32 cellular contexts compared by ENCODE assay signal in the genomic region with DNA sequence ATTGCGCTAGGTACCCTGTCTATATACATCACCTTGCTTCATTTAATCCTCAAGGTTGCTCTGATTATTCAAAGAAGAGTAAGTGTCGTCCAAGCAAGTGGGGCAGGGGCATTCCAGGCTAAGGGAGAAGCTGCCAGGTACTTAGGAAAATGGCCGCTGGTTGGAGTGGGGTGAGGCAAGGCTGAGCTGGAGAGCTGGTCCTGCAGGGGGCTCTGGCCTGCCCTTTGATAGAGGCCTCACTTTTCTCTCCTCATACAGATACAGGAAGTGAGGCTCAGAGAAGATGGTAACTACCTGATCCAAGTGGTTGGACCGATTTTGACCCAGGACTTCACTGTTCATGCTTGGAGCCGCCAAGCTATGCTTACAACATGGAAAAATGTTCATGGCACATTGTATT.
DNase-seq lines count a peak whose midpoint lies in the region; ATAC-seq and TF ChIP-seq lines count a peak whose summit lies in the region.
"Had no signal": no experiment of that assay in that cellular context is flagged by ENCODE, and none has a peak within 500 bp of the region (broad histone marks: within the 10 kb centered on the region; RNA-seq: fewer than 3 reads in every experiment).

No MANE protein-coding gene starts in this region.

- H3K9me3 ChIP-seq in neural progenitor cell (ENCODE audit: low read depth) (no peaks in the 10 kb centered on the region), Peyer's patch (no peaks in the 10 kb centered on the region)
- H3K9me3 ChIP-seq: ascending aorta, colonic mucosa, gastroesophageal sphincter, ovary, vagina had no signal

- no peaks in the 10 kb centered on the region; the same call in 1 of the 2 replicates for H3K27me3 Mint-ChIP-seq in WTC11 (ENCODE audit: low read depth)
- H3K27me3 Mint-ChIP-seq in neural progenitor cell (ENCODE audit: insufficient read depth, low read depth): peaks cover 3% of the 10 kb centered on the region

- POLR2A ChIA-PET in WTC11 (lab: Charles Lee): no interaction called here

- H3K9me3 Mint-ChIP-seq in WTC11: no peaks in the 10 kb centered on the region
- no peaks in the 10 kb centered on the region for H3K9me3 Mint-ChIP-seq in neural progenitor cell
- H3K9me3 Mint-ChIP-seq: activated B cell treated with CpG ODN at 0.5 μM for 24 hours; activated CD4-positive, alpha-beta T cell treated with anti-CD3 and anti-CD28 coated beads, Interleukin-2, amount 10 ng/mL, durations not matched to agents 7 days and 5 days; activated T-cell treated with anti-CD3 and anti-CD28 coated beads, Interleukin-2, amount 50 U/mL, for 24 hours; CD8-positive, alpha-beta T cell; immature natural killer cell had no signal

- DNase-seq in ELF-1 (ENCODE audit: low read depth, low spot score): peak; percentile 50
- no peak for DNase-seq in HFF-Myc (ENCODE audit: extremely low read depth, low read depth)
- peak; percentile 39 for DNase-seq in WTC11 (ENCODE audit: low spot score)
- DNase-seq in neural progenitor cell (ENCODE audit: low spot score): no peak
- no peak for DNase-seq in stimulated activated CD4-positive, alpha-beta T cell treated with anti-CD3 and anti-CD28 coated beads, Interleukin-15, amount 100 ng/mL, for 24 hours
- DNase-seq in Peyer's patch: no peak
- no peak for DNase-seq in NCI-H2081 (lab: John Stamatoyannopoulos, UW)
- DNase-seq: activated B cell treated with CpG ODN at 0.5 μM for 24 hours; activated CD4-positive, alpha-beta T cell treated with anti-CD3 and anti-CD28 coated beads, Interleukin-2, amount 10 ng/mL, durations not matched to agents 7 days and 5 days; activated gamma-delta T cell; activated T-cell treated with anti-CD3 and anti-CD28 coated beads, Interleukin-2, amount 50 U/mL, for 24 hours; CD8-positive, alpha-beta T cell; colonic mucosa; effector CD4-positive, alpha-beta T cell; immature natural killer cell; IMR-90; left cardiac atrium; NCI-H1105 treated with DMSO at 0.1 percent for 48 hours; NCI-H524 treated with DMSO at 0.1 percent for 48 hours; nephron progenitor cell; ovary; retina; SHP77 treated with DMSO at 0.1 percent for 48 hours; small intestine; stimulated activated naive CD8-positive, alpha-beta T cell treated with anti-CD3 and anti-CD28 coated beads, Interleukin-15, Interleukin-2, amounts not matched to agents 100 U/mL and 50 U/mL, for 24 hours had no signal

- peaks cover 20% of the 10 kb centered on the region for H3K27me3 ChIP-seq in neural progenitor cell
- H3K27me3 ChIP-seq in Peyer's patch: no peaks in the 10 kb centered on the region
- H3K27me3 ChIP-seq: ascending aorta, colonic mucosa, ovary, vagina had no signal

- H3K36me3 Mint-ChIP-seq in WTC11 (no peaks in the 10 kb centered on the region), neural progenitor cell (no peaks in the 10 kb centered on the region)
- H3K36me3 Mint-ChIP-seq: CD8-positive, alpha-beta T cell; immature natural killer cell had no signal

- H2AFZ ChIP-seq in neural progenitor cell (replicated peaks): no peak overlapping the region
- H2AFZ ChIP-seq: hepatocyte had no signal

- no peaks in the 10 kb centered on the region for H3K36me3 ChIP-seq in neural progenitor cell
- no peaks in the 10 kb centered on the region for H3K36me3 ChIP-seq in Peyer's patch
- H3K36me3 ChIP-seq: ascending aorta, colonic mucosa, gastroesophageal sphincter, ovary, vagina had no signal

- H3F3A ChIP-seq in neural progenitor cell (ENCODE audit: low read depth): no peaks in the 10 kb centered on the region

- H3K4me2 ChIP-seq in neural progenitor cell: no peak overlapping the region
- H3K4me2 ChIP-seq: hepatocyte had no signal

- no peak overlapping the region for H3K27ac Mint-ChIP-seq in WTC11
- no peak overlapping the region for H3K27ac Mint-ChIP-seq in neural progenitor cell
- H3K27ac Mint-ChIP-seq: activated B cell treated with CpG ODN at 0.5 μM for 24 hours; activated CD4-positive, alpha-beta T cell treated with anti-CD3 and anti-CD28 coated beads, Interleukin-2, amount 10 ng/mL, durations not matched to agents 7 days and 5 days; activated T-cell treated with anti-CD3 and anti-CD28 coated beads, Interleukin-2, amount 50 U/mL, for 24 hours; B cell; CD8-positive, alpha-beta T cell; immature natural killer cell had no signal

- no peaks in the 10 kb centered on the region for H3K4me1 ChIP-seq in neural progenitor cell
- H3K4me1 ChIP-seq in Peyer's patch: no peaks in the 10 kb centered on the region
- H3K4me1 ChIP-seq: ascending aorta, colonic mucosa, gastroesophageal sphincter, vagina had no signal

- H3K4me3 Mint-ChIP-seq in WTC11 (no peak overlapping the region), neural progenitor cell (no peak overlapping the region)
- H3K4me3 Mint-ChIP-seq: activated B cell treated with CpG ODN at 0.5 μM for 24 hours; activated CD4-positive, alpha-beta T cell treated with anti-CD3 and anti-CD28 coated beads, Interleukin-2, amount 10 ng/mL, durations not matched to agents 7 days and 5 days; activated T-cell treated with anti-CD3 and anti-CD28 coated beads, Interleukin-2, amount 50 U/mL, for 24 hours; B cell; CD8-positive, alpha-beta T cell; immature natural killer cell; nephron progenitor cell had no signal

- H3K4me1 Mint-ChIP-seq in WTC11 (peaks cover 17% of the 10 kb centered on the region), neural progenitor cell (peaks cover 30% of the 10 kb centered on the region)
- H3K4me1 Mint-ChIP-seq: activated B cell treated with CpG ODN at 0.5 μM for 24 hours; activated CD4-positive, alpha-beta T cell treated with anti-CD3 and anti-CD28 coated beads, Interleukin-2, amount 10 ng/mL, durations not matched to agents 7 days and 5 days; B cell; immature natural killer cell had no signal

- TF ChIP-seq POLR2A in Peyer's patch (IDR thresholded peaks at IDR 0.05): no peak

- H3K9ac ChIP-seq in neural progenitor cell: no peak overlapping the region

- TF ChIP-seq CTCF in HFF-Myc (IDR thresholded peaks at IDR 0.05; ENCODE audit: low read depth, low read length, missing control alignments) (peak; percentile 6), WTC11 (IDR thresholded peaks at IDR 0.05) (no peak), neural progenitor cell (IDR thresholded peaks at IDR 0.05) (peak; percentile 38), Peyer's patch (IDR thresholded peaks at IDR 0.05) (no peak)

- CTCF ChIA-PET in WTC11 (lab: Charles Lee): interaction anchor here (0.5 to 1.9 kb wide), 17 partner anchors 9 to 277 kb away, joined by 3 to 10 read pairs (median 3); a partner anchor contains a TSS

- H3K4me3 ChIP-seq in HFF-Myc (replicated peaks; ENCODE audit: low read depth, low read length) (no peak overlapping the region), neural progenitor cell (no peak overlapping the region), Peyer's patch (no peak overlapping the region)
- H3K4me3 ChIP-seq: ascending aorta, colonic mucosa, gastroesophageal sphincter, hepatocyte, ovary, vagina had no signal

- no peak overlapping the region for H3K27ac ChIP-seq in neural progenitor cell
- no peak overlapping the region for H3K27ac ChIP-seq in Peyer's patch
- H3K27ac ChIP-seq: ascending aorta, colonic mucosa, gastroesophageal sphincter, hepatocyte, ovary, vagina had no signal

- ATAC-seq in WTC11 (peak; percentile 97), GM18870 (IDR thresholded peaks at IDR 0.05; ENCODE audit: unreplicated experiment) (no peak)
- ATAC-seq: CD8-positive, alpha-beta T cell; gastroesophageal sphincter; left cardiac atrium; Panc1; stimulated activated naive CD8-positive, alpha-beta T cell treated with anti-CD3 and anti-CD28 coated beads, Interleukin-15, Interleukin-2, amounts not matched to agents 100 U/mL and 50 U/mL, for 24 hours had no signal

- no peaks in the 10 kb centered on the region for H4K20me1 ChIP-seq in neural progenitor cell (ENCODE audit: low read depth)

- H3K79me2 ChIP-seq in neural progenitor cell (ENCODE audit: low read depth): no peaks in the 10 kb centered on the region
- H3K79me2 ChIP-seq: hepatocyte had no signal

TF ChIP-seq in WTC11, 78 proteins besides CTCF, POLR2A, EP300 and RAD21:
- TF ChIP-seq NFATC4 (CRISPR knock-in tag; IDR thresholded peaks at IDR 0.05) (no peak), ZNF263 (CRISPR knock-in tag; IDR thresholded peaks at IDR 0.05; ENCODE audit: low read depth) (no peak), SP1 (CRISPR knock-in tag; conservative IDR thresholded peaks at IDR 0.05) (no peak)
TF ChIP-seq in WTC11: peak in this region for 0.

Comparison
In these comparisons a context has a peak if more than half of its experiments do, and no peak if none do; other contexts are left out.
1. DNase-seq: peak in ELF-1 (single experiment) and WTC11 (single experiment); none in HFF-Myc (single experiment), neural progenitor cell (single experiment), stimulated activated CD4-positive, alpha-beta T cell treated with anti-CD3 and anti-CD28 coated beads, Interleukin-15, amount 100 ng/mL, for 24 hours (single experiment), Peyer's patch (0 of 3) and NCI-H2081 (0 of 2).
2. CTCF ChIP-seq: peak in HFF-Myc (single experiment) and neural progenitor cell (single experiment); none in WTC11 (single experiment) and Peyer's patch (0 of 6).